ENCODE assay signal across 9 cellular contexts in the genomic region with DNA sequence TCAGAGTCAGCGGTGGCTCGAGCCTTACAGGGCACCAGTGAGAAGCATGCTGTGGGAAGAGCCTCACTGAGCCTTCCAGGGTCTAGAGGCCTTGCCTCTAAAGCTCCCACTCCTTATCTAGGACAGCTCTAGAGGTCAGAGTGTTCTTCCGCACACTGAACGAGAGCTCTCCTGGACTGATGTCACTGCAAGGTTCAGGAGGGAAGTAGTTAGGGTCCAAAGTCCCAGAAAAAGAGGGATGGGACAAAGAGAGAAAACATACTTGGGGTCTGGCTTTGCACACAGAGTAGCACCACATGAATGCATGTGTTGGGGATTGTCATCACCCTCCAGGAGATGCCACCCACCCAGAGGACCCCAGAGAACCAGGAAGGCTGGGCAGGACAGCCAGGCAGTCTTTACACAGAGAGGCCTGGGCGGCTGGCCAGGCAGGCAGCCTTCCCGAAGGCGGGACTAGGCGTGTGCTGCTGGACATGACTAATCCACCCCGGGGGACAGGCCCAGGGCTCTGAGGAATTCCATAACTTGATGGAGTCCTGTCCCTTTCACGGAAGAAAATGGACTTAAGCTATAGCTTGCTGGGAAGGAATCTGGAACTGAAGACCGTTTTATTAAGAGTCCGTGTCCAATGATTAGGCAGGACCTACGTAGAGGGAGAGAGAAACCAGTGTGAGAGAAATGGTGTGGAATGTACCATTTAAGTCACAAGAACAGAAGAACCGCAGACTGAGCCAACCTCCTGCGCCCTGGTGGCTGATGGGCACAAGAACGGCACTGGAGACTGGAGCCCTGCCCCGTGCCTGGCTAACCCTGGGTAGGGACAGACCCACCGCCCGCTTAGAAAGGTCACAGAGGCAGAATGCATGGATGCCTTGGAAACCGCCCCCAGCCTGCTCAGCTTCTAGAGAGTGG. TPM values are rescaled to one million over a fixed set of nuclear protein-coding genes. Genes with fewer than 3 reads are reported as not detected.
A peak's percentile ranks its signal among the peaks of the same experiment; 100 is the strongest.
DNase-seq lines count a peak whose midpoint lies in the region; ATAC-seq, FAIRE-seq and TF ChIP-seq lines count a peak whose summit lies in the region.
"Had no signal": no experiment of that assay in that cellular context is flagged by ENCODE, and none has a peak within 500 bp of the region (broad histone marks: within the 10 kb centered on the region; RNA-seq: fewer than 3 reads in every experiment).

No MANE protein-coding gene starts in this region.

- H3K36me3 ChIP-seq in MG63: peaks cover 96% of the 10 kb centered on the region
- H3K36me3 ChIP-seq in H1 (ENCODE audit: control insufficient read depth in 2 of 4, insufficient read depth in 4 of 4, low read length in 3 of 4): peaks cover 10 to 49% (median 28%) of the 10 kb centered on the region in 4 experiments; a peak in 6 of 8 replicates
- peaks cover 81% of the 10 kb centered on the region for H3K36me3 ChIP-seq in mesodermal cell (ENCODE audit: control insufficient read depth, insufficient read depth, low read length)
- peaks cover 26 to 99% (median 80%) of the 10 kb centered on the region in 4 donors for H3K36me3 ChIP-seq in upper lobe of left lung

- no peak overlapping the region for H3K27ac Mint-ChIP-seq in activated CD8-positive, alpha-beta memory T cell treated with anti-CD3 and anti-CD28 coated beads, Interleukin-2, amount 10 ng/mL, durations not matched to agents 7 days and 5 days

- no peak overlapping the region for H4K5ac ChIP-seq in H1 (ENCODE audit: insufficient read length, low read depth, low read length)

- WGBS in H1 (ENCODE audit: extremely low coverage in 1 of 2, insufficient coverage in 1 of 2, insufficient read length in 1 of 2, insufficient replicate concordance in 2 of 2, low coverage in 1 of 2, low lambda C conversion rate in 2 of 2, missing lambda C conversion rate in 1 of 2), 2 experiments: 94% methylated on average over 20 of the region's 20 CpGs; no CpG with 5 or more reads in 1 of the 2 experiments
- WGBS in mesodermal cell (ENCODE audit: insufficient coverage in 2 of 2), 2 experiments: 91 to 92% methylated on average over 17 to 20 of the region's 20 CpGs
- 82 to 83% methylated on average over 14 to 20 of the region's 20 CpGs for WGBS in upper lobe of left lung, 2 donors

- H2BK20ac ChIP-seq in H1 (ENCODE audit: low read length): no peak overlapping the region

- H3K9ac ChIP-seq in H1 (replicated peaks in 1 of 4; ENCODE audit: extremely low read depth in 1 of 4, low read depth in 3 of 4, low read length in 3 of 4): no peak overlapping the region; a peak in 1 of 7 replicates

- H3K27me3 ChIP-seq in MG63 (no peaks in the 10 kb centered on the region), H1 (replicated peaks in 1 of 4; ENCODE audit: control insufficient read depth in 3 of 4, extremely low read depth in 1 of 4, insufficient read depth in 3 of 4, low read length in 3 of 4) (no peaks in the 10 kb centered on the region), upper lobe of left lung (no peaks in the 10 kb centered on the region)

- H2AFZ ChIP-seq in H1 (ENCODE audit: low read length): no peak overlapping the region

- no peak overlapping the region for H2BK15ac ChIP-seq in H1 (ENCODE audit: low read length)

- no peak overlapping the region for H3K4me2 ChIP-seq in H1 (ENCODE audit: insufficient read depth in 1 of 2, low read depth in 2 of 2, low read length in 2 of 2)

- H3K4me3 Mint-ChIP-seq in activated CD8-positive, alpha-beta memory T cell treated with anti-CD3 and anti-CD28 coated beads, Interleukin-2, amount 10 ng/mL, durations not matched to agents 7 days and 5 days: no peak overlapping the region

- ATAC-seq in upper lobe of left lung (ENCODE audit: low FRiP score in 2 of 2): peak; percentile 57 to 63
- ATAC-seq in activated CD8-positive, alpha-beta memory T cell treated with anti-CD3 and anti-CD28 coated beads, Interleukin-2, amount 10 ng/mL, durations not matched to agents 7 days and 5 days: no peak
- ATAC-seq in GM19395 (IDR thresholded peaks at IDR 0.05; ENCODE audit: unreplicated experiment): no peak
- no peak for ATAC-seq in HG02870 (IDR thresholded peaks at IDR 0.05; ENCODE audit: unreplicated experiment)

- no peak for TF ChIP-seq CTCF in H1 (IDR thresholded peaks at IDR 0.05; ENCODE audit: control extremely low read depth in 1 of 3, insufficient read depth in 1 of 3, low read depth in 1 of 3, low read length in 3 of 3)
- TF ChIP-seq CTCF in upper lobe of left lung (IDR thresholded peaks at IDR 0.05): peak in 1 of 6 experiments; percentile 0

- POLR2A ChIA-PET in H1 (lab: Charles Lee; ENCODE audit: partially characterized antibody): interaction anchor here (0.5 to 5.0 kb wide), 5 partner anchors 10 to 98 kb away, joined by 3 to 21 read pairs (median 5); partner anchors contain the start of gene EPHX3

- no peak overlapping the region for H2BK5ac ChIP-seq in H1 (ENCODE audit: low read depth, low read length)

- no peak overlapping the region for H2AK5ac ChIP-seq in H1 (ENCODE audit: low read depth, low read length)

- peak; percentile 94 for DNase-seq in MG63
- no peak for DNase-seq in H1 (ENCODE audit: low read depth in 1 of 2, low spot score in 2 of 2)
- peak; percentile 54 to 90 for DNase-seq in upper lobe of left lung
- no peak for DNase-seq in retina
- no peak for DNase-seq in activated CD8-positive, alpha-beta memory T cell treated with anti-CD3 and anti-CD28 coated beads, Interleukin-2, amount 10 ng/mL, durations not matched to agents 7 days and 5 days
- DNase-seq: stimulated activated CD4-positive, alpha-beta T cell treated with anti-CD3 and anti-CD28 coated beads, Interleukin-15, amount 100 ng/mL, for 24 hours had no signal

- no peak for FAIRE-seq in H1 (lab: Jason Lieb, UNC)

- no peaks in the 10 kb centered on the region for H3K23me2 ChIP-seq in H1 (ENCODE audit: low read depth, low read length)

- no peak overlapping the region for H3K14ac ChIP-seq in H1 (ENCODE audit: insufficient read length)

- TF ChIP-seq EP300 in H1 (IDR thresholded peaks at IDR 0.05; ENCODE audit: borderline replicate concordance in 1 of 2, low read depth in 2 of 2, low read length in 2 of 2) (no peak), upper lobe of left lung (IDR thresholded peaks at IDR 0.05) (peak in 1 of 4 donors; percentile 1)

- no peak overlapping the region for H3K23ac ChIP-seq in H1 (ENCODE audit: insufficient read length)

- no peak overlapping the region for H3K4ac ChIP-seq in H1 (replicated peaks; ENCODE audit: insufficient read length, low read depth, low read length)

- H4K20me1 ChIP-seq in H1 (replicated peaks in 1 of 2; ENCODE audit: control insufficient read depth in 1 of 2, insufficient read depth in 2 of 2, low read length in 2 of 2): peaks cover 36 to 44% of the 10 kb centered on the region in 2 experiments

- H3K56ac ChIP-seq in H1 (replicated peaks; ENCODE audit: insufficient read length, low read depth, low read length): no peak overlapping the region

- no peak for TF ChIP-seq POLR2A in H1 (IDR thresholded peaks at IDR 0.05; ENCODE audit: control extremely low read depth in 1 of 2, low read depth in 2 of 2, low read length in 2 of 2)
- TF ChIP-seq POLR2A in upper lobe of left lung (IDR thresholded peaks at IDR 0.05): no peak

- H3K79me2 ChIP-seq in H1 (ENCODE audit: control insufficient read depth in 1 of 2, insufficient read depth in 2 of 2, low read length in 2 of 2): peaks cover 0 to 11% of the 10 kb centered on the region in 2 experiments; a peak in 2 of 4 replicates

- H3K79me1 ChIP-seq in H1 (ENCODE audit: low read depth, low read length): peaks cover 24% of the 10 kb centered on the region

- no peak for TF ChIP-seq RAD21 in H1 (IDR thresholded peaks at IDR 0.05 in 1 of 2, conservative IDR thresholded peaks at IDR 0.05 in 1 of 2; ENCODE audit: low read depth in 2 of 2, low read length in 2 of 2)

- H3K4me1 ChIP-seq in H1 (replicated peaks in 1 of 4; ENCODE audit: control insufficient read depth in 3 of 4, insufficient read depth in 4 of 4, low read length in 3 of 4) (peaks cover 0 to 15% (median 4%) of the 10 kb centered on the region in 4 experiments; a peak in 5 of 7 replicates), mesodermal cell (ENCODE audit: control insufficient read depth, insufficient read depth, low read length, poor library complexity, severe bottlenecking) (peaks cover 36% of the 10 kb centered on the region), upper lobe of left lung (peaks cover 38 to 50% (median 46%) of the 10 kb centered on the region in 4 donors)

- peaks cover 19% of the 10 kb centered on the region for H3K36me3 Mint-ChIP-seq in activated CD8-positive, alpha-beta memory T cell treated with anti-CD3 and anti-CD28 coated beads, Interleukin-2, amount 10 ng/mL, durations not matched to agents 7 days and 5 days

- H3K18ac ChIP-seq in H1 (ENCODE audit: extremely low read depth, low read length): no peak overlapping the region; the same call in 1 of the 2 replicates

- no peak overlapping the region for H4K8ac ChIP-seq in H1 (ENCODE audit: extremely low read depth, insufficient read depth, low read length)

- H3K4me1 Mint-ChIP-seq in activated CD8-positive, alpha-beta memory T cell treated with anti-CD3 and anti-CD28 coated beads, Interleukin-2, amount 10 ng/mL, durations not matched to agents 7 days and 5 days: no peaks in the 10 kb centered on the region

- no peaks in the 10 kb centered on the region for H3K9me3 ChIP-seq in MG63
- no peaks in the 10 kb centered on the region for H3K9me3 ChIP-seq in H1 (ENCODE audit: insufficient read depth in 2 of 2, low read depth in 1 of 2, low read length in 1 of 2)
- H3K9me3 ChIP-seq in mesodermal cell (ENCODE audit: control insufficient read depth, low read length): no peaks in the 10 kb centered on the region
- no peaks in the 10 kb centered on the region for H3K9me3 ChIP-seq in upper lobe of left lung

- no peak overlapping the region for H4K91ac ChIP-seq in H1 (replicated peaks; ENCODE audit: insufficient read length, low read length)

- H3K27me3 Mint-ChIP-seq in activated CD8-positive, alpha-beta memory T cell treated with anti-CD3 and anti-CD28 coated beads, Interleukin-2, amount 10 ng/mL, durations not matched to agents 7 days and 5 days: no peaks in the 10 kb centered on the region

- H2BK120ac ChIP-seq in H1 (replicated peaks; ENCODE audit: low read depth, low read length): no peak overlapping the region

- H3K27ac ChIP-seq in H1 (ENCODE audit: low read depth, low read length) (no peak overlapping the region), mesodermal cell (ENCODE audit: low read depth, low read length, severe bottlenecking) (peak overlapping the region; percentile 51), upper lobe of left lung (peak overlapping the region; percentile 80 to 90 (median 84))

- CTCF ChIA-PET in H1 (lab: Charles Lee; ENCODE audit: partially characterized antibody): interaction anchor here (0.5 to 6.5 kb wide), 10 partner anchors 8 to 94 kb away, joined by 3 to 81 read pairs (median 9); partner anchors contain the start of gene EPHX3
- CTCF ChIA-PET in activated CD8-positive, alpha-beta memory T cell treated with anti-CD3 and anti-CD28 coated beads, Interleukin-2, amount 10 ng/mL, durations not matched to agents 7 days and 5 days (lab: Charles Lee): no interaction called here

- no peak overlapping the region for H2BK12ac ChIP-seq in H1 (ENCODE audit: low read depth, low read length)

- no peaks in the 10 kb centered on the region for H3K9me3 Mint-ChIP-seq in activated CD8-positive, alpha-beta memory T cell treated with anti-CD3 and anti-CD28 coated beads, Interleukin-2, amount 10 ng/mL, durations not matched to agents 7 days and 5 days (ENCODE audit: low read depth)

- no peak overlapping the region for H3K4me3 ChIP-seq in MG63
- H3K4me3 ChIP-seq in H1 (ENCODE audit: extremely low read depth in 1 of 4, insufficient read depth in 2 of 4, low read depth in 3 of 4, low read length in 4 of 4): no peak overlapping the region
- no peak overlapping the region for H3K4me3 ChIP-seq in mesodermal cell (ENCODE audit: extremely low read depth, insufficient read depth, low read length, poor library complexity, severe bottlenecking)
- no peak overlapping the region for H3K4me3 ChIP-seq in upper lobe of left lung

RNA-seq across cellular contexts. Expression of gene EPHX3, which starts 16.7 kb away (rescaled TPM):
- total RNA-seq in MG63 (2014; rRNA removed; shearing (Covaris generic); ENCODE audit: low replicate concordance): not detected in 2 replicates
- 30.2 and 30.9 TPM in 2 replicates for total RNA-seq in H1 (2021; fragmentation: NEBNext Ultra II Directional; extraction: Animal tissue kit (Norgen Biotek cat#: 25700))
- polyA plus RNA-seq in H1 (2011; rRNA removed): 47.6 and 67.5 TPM in 2 replicates
- 24.1 TPM for polyA plus RNA-seq in H1 (2011; cell fraction: cytosol; rRNA removed)
- polyA plus RNA-seq in H1 (2011; cell fraction: nucleus; rRNA removed): 51.8 TPM
- polyA plus RNA-seq in H1 (2012, experiment 1 of 2): 25.8 to 35.8 TPM (median 34.5 TPM) in 4 replicates
- 44.5 TPM for polyA plus RNA-seq in H1 (2012, experiment 2 of 2)
- polyA plus RNA-seq in H1 (2013, experiment 1 of 2): 39.3 TPM
- 42.0 TPM for polyA plus RNA-seq in H1 (2013, experiment 2 of 2)
- polyA minus RNA-seq in H1 (2011; rRNA and poly(A)+ RNA removed): 25.4 and 38.4 TPM in 2 replicates
- 11.8 TPM for polyA minus RNA-seq in H1 (2011; cell fraction: cytosol; rRNA and poly(A)+ RNA removed)
- polyA minus RNA-seq in H1 (2011; cell fraction: nucleus; rRNA and poly(A)+ RNA removed): 14.0 TPM
- 1.00 TPM for polyA plus RNA-seq in mesodermal cell (2013, experiment 1 of 2)
- 0.46 TPM for polyA plus RNA-seq in mesodermal cell (2013, experiment 2 of 2)
- 1 to 10 TPM; 2.0 to 4.8 (median 2.3) TPM for total RNA-seq in upper lobe of left lung
- under 1 TPM in 1 of 2 experiments, not detected in 1; 0.19 TPM for total RNA-seq in activated CD8-positive, alpha-beta memory T cell treated with anti-CD3 and anti-CD28 coated beads, Interleukin-2, amount 10 ng/mL, durations not matched to agents 7 days and 5 days

RNA-seq across cellular contexts. Expression of gene NOTCH3, which starts 48.1 kb away (rescaled TPM):
- 0.44 and 0.56 TPM in 2 replicates for total RNA-seq in MG63 (2014; rRNA removed; shearing (Covaris generic); ENCODE audit: low replicate concordance)
- 107 and 111 TPM in 2 replicates for total RNA-seq in H1 (2021; fragmentation: NEBNext Ultra II Directional; extraction: Animal tissue kit (Norgen Biotek cat#: 25700))
- polyA plus RNA-seq in H1 (2011; rRNA removed): 37.5 and 65.9 TPM in 2 replicates
- polyA plus RNA-seq in H1 (2011; cell fraction: cytosol; rRNA removed): 27.5 TPM
- polyA plus RNA-seq in H1 (2011; cell fraction: nucleus; rRNA removed): 90.3 TPM
- 38.0 to 79.1 TPM (median 69.0 TPM) in 4 replicates for polyA plus RNA-seq in H1 (2012, experiment 1 of 2)
- polyA plus RNA-seq in H1 (2012, experiment 2 of 2): 38.3 TPM
- polyA plus RNA-seq in H1 (2013, experiment 1 of 2): 77.9 TPM
- 64.5 TPM for polyA plus RNA-seq in H1 (2013, experiment 2 of 2)
- polyA minus RNA-seq in H1 (2011; rRNA and poly(A)+ RNA removed): 117 and 119 TPM in 2 replicates
- polyA minus RNA-seq in H1 (2011; cell fraction: cytosol; rRNA and poly(A)+ RNA removed): 145 TPM
- 87.8 TPM for polyA minus RNA-seq in H1 (2011; cell fraction: nucleus; rRNA and poly(A)+ RNA removed)
- 64.3 TPM for polyA plus RNA-seq in mesodermal cell (2013, experiment 1 of 2)
- polyA plus RNA-seq in mesodermal cell (2013, experiment 2 of 2): 53.5 TPM
- total RNA-seq in upper lobe of left lung: 10 to 100 TPM; 23.9 to 56.6 (median 43.1) TPM
- total RNA-seq in activated CD8-positive, alpha-beta memory T cell treated with anti-CD3 and anti-CD28 coated beads, Interleukin-2, amount 10 ng/mL, durations not matched to agents 7 days and 5 days: not detected

Comparison
In these comparisons a context has a peak if more than half of its experiments do, and no peak if none do; other contexts are left out.
1. DNase-seq: peak in MG63 (single experiment) and upper lobe of left lung (2 of 2); none in H1 (0 of 2), retina (single experiment) and activated CD8-positive, alpha-beta memory T cell treated with anti-CD3 and anti-CD28 coated beads, Interleukin-2, amount 10 ng/mL, durations not matched to agents 7 days and 5 days (single experiment).
2. ATAC-seq: peak in upper lobe of left lung (2 of 2); none in activated CD8-positive, alpha-beta memory T cell treated with anti-CD3 and anti-CD28 coated beads, Interleukin-2, amount 10 ng/mL, durations not matched to agents 7 days and 5 days (single experiment), GM19395 (single experiment) and HG02870 (single experiment).
3. RNA of gene NOTCH3, which starts 48.1 kb away (total RNA-seq): 107 to 111 TPM in H1 and 23.9 to 56.6 TPM in upper lobe of left lung; 0.44 to 0.56 TPM in MG63 and not detected in activated CD8-positive, alpha-beta memory T cell treated with anti-CD3 and anti-CD28 coated beads, Interleukin-2, amount 10 ng/mL, durations not matched to agents 7 days and 5 days; every median in the first group is over 10 times any median in the second.